35 cellular contexts compared by ENCODE assay signal in genomic region chr16:54801445-54801844, GRCh38.
"Had no signal": no experiment of that assay in that cellular context is flagged by ENCODE, and none has a peak within 500 bp of the region (broad histone marks: within the 10 kb centered on the region; RNA-seq: fewer than 3 reads in every experiment).

No MANE protein-coding gene starts in this region.

- DNase-seq: Kasumi-1, MG63, MM.1S, MV-4-11, NCI-H1048, NCI-H1092, NCI-H1092 treated with DMSO at 0.1 percent for 48 hours, NCI-H1105, NCI-H1105 treated with DMSO at 0.1 percent for 48 hours, NCI-H1417, NCI-H1417 treated with DMSO at 0.1 percent for 48 hours, NCI-H1436, NCI-H1436 treated with DMSO at 0.1 percent for 48 hours, NCI-H146, NCI-H1694, NCI-H1694 treated with DMSO at 0.1 percent for 48 hours, NCI-H187, NCI-H187 treated with DMSO at 0.1 percent for 48 hours, NCI-H1930, NCI-H2029, NCI-H2029 treated with DMSO at 0.1 percent for 48 hours, NCI-H2081, NCI-H2081 treated with DMSO at 0.1 percent for 48 hours, NCI-H2107, NCI-H2171, NCI-H2171 treated with DMSO at 0.1 percent for 48 hours, NCI-H2227 treated with DMSO at 0.1 percent for 48 hours, NCI-H226, NCI-H345, NCI-H446, NCI-H446 treated with DMSO at 0.1 percent for 48 hours, NCI-H510A, NCI-H510A treated with DMSO at 0.1 percent for 48 hours, NCI-H524, NCI-H524 treated with DMSO at 0.1 percent for 48 hours had no signal

- H3K36me3 ChIP-seq: MG63 had no signal

- H3K4me3 ChIP-seq: MG63 had no signal

- H3K27me3 ChIP-seq: MG63 had no signal
